Comparison of ENCODE assay signal across 1 cellular context in genomic region chr1:89044970-89045695, GRCh38.
TF ChIP-seq lines count a peak whose summit lies in the region.

No MANE protein-coding gene starts in this region.

TF ChIP-seq in K562, 482 proteins besides CTCF, POLR2A, EP300 and RAD21:
- TF ChIP-seq ZNF212 (CRISPR knock-in tag; IDR thresholded peaks at IDR 0.05) (0 out of 2 replicates have a peak, but pooled peaks have one; percentile 21), XRCC3 (IDR thresholded peaks at IDR 0.05) (no peak), SMARCB1 (IDR thresholded peaks at IDR 0.05; ENCODE audit: insufficient read length, low read depth) (no peak), ZNF121 (CRISPR knock-in tag; conservative IDR thresholded peaks at IDR 0.05) (no peak)
